ENCODE assay signal across 8 cellular contexts in genomic region chr1:179129702-179130473, GRCh38. TPM values are rescaled to one million over a fixed set of nuclear protein-coding genes. Genes with fewer than 3 reads are reported as not detected.
DNase-seq lines count a peak whose midpoint lies in the region; ATAC-seq and TF ChIP-seq lines count a peak whose summit lies in the region.

No MANE protein-coding gene starts in this region.

- DNase-seq in MV-4-11 (lab: John Stamatoyannopoulos, UW) (peak; percentile 82), right atrium auricular region (ENCODE audit: low spot score) (no peak), suprapubic skin (ENCODE audit: low spot score in 2 of 2) (no peak), neural progenitor cell (ENCODE audit: low spot score) (no peak), NCI-H2171 treated with DMSO at 0.1 percent for 48 hours (lab: John Stamatoyannopoulos, UW) (no peak)

- no peak overlapping the region for H3K4me2 ChIP-seq in neural progenitor cell

- no peaks in the 10 kb centered on the region for H3K27me3 Mint-ChIP-seq in activated T-helper 17 cell treated with anti-CD3 and anti-CD28 coated beads, Interleukin-2, amount 50 U/mL, for 72 hours
- no peaks in the 10 kb centered on the region for H3K27me3 Mint-ChIP-seq in neural progenitor cell (ENCODE audit: insufficient read depth, low read depth)

- H3K4me3 ChIP-seq in right atrium auricular region (peak overlapping the region in 1 of 2 donors; percentile 35), suprapubic skin (peak overlapping the region; percentile 21), neural progenitor cell (no peak overlapping the region)

- peaks cover 5% of the 10 kb centered on the region for H3K36me3 ChIP-seq in right atrium auricular region
- peaks cover 15% of the 10 kb centered on the region for H3K36me3 ChIP-seq in suprapubic skin
- no peaks in the 10 kb centered on the region for H3K36me3 ChIP-seq in neural progenitor cell

- no peak for TF ChIP-seq EP300 in suprapubic skin (IDR thresholded peaks at IDR 0.05)

- H3K27me3 ChIP-seq in right atrium auricular region (no peaks in the 10 kb centered on the region), suprapubic skin (no peaks in the 10 kb centered on the region), neural progenitor cell (no peaks in the 10 kb centered on the region)

- H3K9me3 ChIP-seq in right atrium auricular region (no peaks in the 10 kb centered on the region), suprapubic skin (no peaks in the 10 kb centered on the region), neural progenitor cell (ENCODE audit: low read depth) (no peaks in the 10 kb centered on the region)

- no peaks in the 10 kb centered on the region for H3K79me2 ChIP-seq in neural progenitor cell (ENCODE audit: low read depth)

- peak overlapping the region; percentile 94 for H3K27ac Mint-ChIP-seq in activated T-helper 17 cell treated with anti-CD3 and anti-CD28 coated beads, Interleukin-2, amount 50 U/mL, for 72 hours
- no peak overlapping the region for H3K27ac Mint-ChIP-seq in neural progenitor cell

- H3K4me1 ChIP-seq in right atrium auricular region (peaks cover 0 to 19% of the 10 kb centered on the region in 2 donors), suprapubic skin (peaks cover 34% of the 10 kb centered on the region), neural progenitor cell (no peaks in the 10 kb centered on the region)

- no peak for TF ChIP-seq POLR2A in suprapubic skin (IDR thresholded peaks at IDR 0.05)

- H3K4me1 Mint-ChIP-seq in activated T-helper 17 cell treated with anti-CD3 and anti-CD28 coated beads, Interleukin-2, amount 50 U/mL, for 72 hours, result peaks cover 13% of the 10 kb centered on the region
- H3K4me1 Mint-ChIP-seq in neural progenitor cell, result no peaks in the 10 kb centered on the region

- H2AFZ ChIP-seq in neural progenitor cell (replicated peaks), result no peak overlapping the region

- H3K36me3 Mint-ChIP-seq in activated T-helper 17 cell treated with anti-CD3 and anti-CD28 coated beads, Interleukin-2, amount 50 U/mL, for 72 hours (ENCODE audit: low read depth), result peaks cover 9% of the 10 kb centered on the region
- H3K36me3 Mint-ChIP-seq in neural progenitor cell, result peaks cover 9% of the 10 kb centered on the region

- H3K4me3 Mint-ChIP-seq in activated T-helper 17 cell treated with anti-CD3 and anti-CD28 coated beads, Interleukin-2, amount 50 U/mL, for 72 hours, result peak overlapping the region; percentile 77
- H3K4me3 Mint-ChIP-seq in neural progenitor cell, result no peak overlapping the region

- H4K20me1 ChIP-seq in neural progenitor cell (ENCODE audit: low read depth), result no peaks in the 10 kb centered on the region

- 72% methylated on average over 10 of the region's 10 CpGs for WGBS in suprapubic skin

- TF ChIP-seq CTCF in right atrium auricular region (IDR thresholded peaks at IDR 0.05) (no peak), suprapubic skin (IDR thresholded peaks at IDR 0.05) (no peak), neural progenitor cell (IDR thresholded peaks at IDR 0.05) (no peak)

- H3K27ac ChIP-seq in right atrium auricular region (peak overlapping the region; percentile 42 to 46), suprapubic skin (peak overlapping the region; percentile 60), neural progenitor cell (no peak overlapping the region)

- H3K9me3 Mint-ChIP-seq in activated T-helper 17 cell treated with anti-CD3 and anti-CD28 coated beads, Interleukin-2, amount 50 U/mL, for 72 hours, result no peaks in the 10 kb centered on the region
- peaks cover 6% of the 10 kb centered on the region for H3K9me3 Mint-ChIP-seq in neural progenitor cell

- no peaks in the 10 kb centered on the region for H3F3A ChIP-seq in neural progenitor cell (ENCODE audit: low read depth)

- H3K9ac ChIP-seq in neural progenitor cell, result no peak overlapping the region

- peak; percentile 96 for ATAC-seq in GM18519 (IDR thresholded peaks at IDR 0.05; ENCODE audit: low FRiP score, unreplicated experiment)
- ATAC-seq in HG02588 (IDR thresholded peaks at IDR 0.05; ENCODE audit: unreplicated experiment), result peak; percentile 94
- peak; percentile 94 for ATAC-seq in activated T-helper 17 cell treated with anti-CD3 and anti-CD28 coated beads, Interleukin-2, amount 50 U/mL, for 72 hours (replicated peaks)

RNA-seq across cellular contexts. Expression of gene TOR3A, which starts 48.0 kb away (rescaled TPM):
- total RNA-seq in activated T-helper 17 cell treated with anti-CD3 and anti-CD28 coated beads, Interleukin-2, amount 50 U/mL, for 72 hours, result 10 to 100 TPM; 19.0 to 45.2 TPM
- total RNA-seq in right atrium auricular region (10 to 100 TPM; 14.3 to 19.7 TPM), suprapubic skin (10 to 100 TPM; 23.6 to 31.4 (median 29.6) TPM), neural progenitor cell (ENCODE audit: low replicate concordance) (17.3 and 18.2 TPM in 2 replicates)
